Comparison of ENCODE assay signal across 10 cellular contexts in the genomic region with DNA sequence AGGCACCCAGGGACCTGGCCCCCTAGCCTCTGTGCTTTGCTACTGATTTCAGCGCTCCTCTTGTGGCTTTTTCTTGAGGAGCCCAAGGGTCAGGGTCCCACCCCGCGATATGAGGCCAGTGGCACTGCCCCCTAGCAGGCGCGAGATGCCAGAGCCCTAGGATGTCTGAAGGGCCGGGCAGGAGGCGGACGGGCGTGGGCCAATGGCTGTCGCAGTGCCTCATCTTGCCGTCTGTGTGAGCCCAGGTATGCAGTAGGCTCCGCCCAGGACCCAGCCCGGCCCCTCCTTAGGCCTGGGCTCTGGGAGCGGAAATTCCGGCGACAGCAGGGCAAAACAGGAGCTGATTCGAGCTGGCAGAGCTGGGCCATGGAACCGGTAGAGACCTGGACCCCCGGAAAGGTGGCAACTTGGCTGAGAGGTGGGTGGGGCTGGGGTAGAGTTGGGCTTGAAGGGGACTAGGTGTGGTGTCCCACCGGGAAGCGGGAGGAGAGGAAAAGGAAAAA. TPM values are rescaled to one million over a fixed set of nuclear protein-coding genes. Genes with fewer than 3 reads are reported as not detected.
DNase-seq lines count a peak whose midpoint lies in the region; ATAC-seq and TF ChIP-seq lines count a peak whose summit lies in the region.
"Had no signal": no experiment of that assay in that cellular context is flagged by ENCODE, and none has a peak within 500 bp of the region (broad histone marks: within the 10 kb centered on the region; RNA-seq: fewer than 3 reads in every experiment).

A gene with protein sequence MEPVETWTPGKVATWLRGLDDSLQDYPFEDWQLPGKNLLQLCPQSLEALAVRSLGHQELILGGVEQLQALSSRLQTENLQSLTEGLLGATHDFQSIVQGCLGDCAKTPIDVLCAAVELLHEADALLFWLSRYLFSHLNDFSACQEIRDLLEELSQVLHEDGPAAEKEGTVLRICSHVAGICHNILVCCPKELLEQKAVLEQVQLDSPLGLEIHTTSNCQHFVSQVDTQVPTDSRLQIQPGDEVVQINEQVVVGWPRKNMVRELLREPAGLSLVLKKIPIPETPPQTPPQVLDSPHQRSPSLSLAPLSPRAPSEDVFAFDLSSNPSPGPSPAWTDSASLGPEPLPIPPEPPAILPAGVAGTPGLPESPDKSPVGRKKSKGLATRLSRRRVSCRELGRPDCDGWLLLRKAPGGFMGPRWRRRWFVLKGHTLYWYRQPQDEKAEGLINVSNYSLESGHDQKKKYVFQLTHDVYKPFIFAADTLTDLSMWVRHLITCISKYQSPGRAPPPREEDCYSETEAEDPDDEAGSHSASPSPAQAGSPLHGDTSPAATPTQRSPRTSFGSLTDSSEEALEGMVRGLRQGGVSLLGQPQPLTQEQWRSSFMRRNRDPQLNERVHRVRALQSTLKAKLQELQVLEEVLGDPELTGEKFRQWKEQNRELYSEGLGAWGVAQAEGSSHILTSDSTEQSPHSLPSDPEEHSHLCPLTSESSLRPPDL (plus strand): TSS at position 310 of the 503 bp plus-strand sequence. CDS start 57 bp downstream, at position 367.

- 39% methylated on average over 12 of the region's 21 CpGs for WGBS in suprapubic skin

- H3K4me1 Mint-ChIP-seq in activated CD8-positive, alpha-beta T cell treated with anti-CD3 and anti-CD28 coated beads for 36 hours (ENCODE audit: low read depth), result no peaks in the 10 kb centered on the region
- no peaks in the 10 kb centered on the region for H3K4me1 Mint-ChIP-seq in activated CD8-positive, alpha-beta T cell treated with anti-CD3 and anti-CD28 coated beads, Interleukin-2, amount 10 ng/mL, durations not matched to agents 7 days and 5 days (ENCODE audit: low read depth)
- H3K4me1 Mint-ChIP-seq in T-cell, result peaks cover 0 to 2% (median 0%) of the 10 kb centered on the region in 3 donors

- intact Hi-C loops in activated CD8-positive, alpha-beta T cell treated with anti-CD3 and anti-CD28 coated beads for 36 hours (cut with micrococcal nuclease), result no loop called here

- CTCF ChIA-PET in activated CD8-positive, alpha-beta T cell treated with anti-CD3 and anti-CD28 coated beads for 36 hours (lab: Charles Lee), result interaction anchor here (1.0 kb wide), 1 partner anchor 187 kb away, joined by 3 read pairs; no protein-coding TSS in a partner anchor
- CTCF ChIA-PET in activated CD8-positive, alpha-beta T cell treated with anti-CD3 and anti-CD28 coated beads, Interleukin-2, amount 10 ng/mL, durations not matched to agents 7 days and 5 days (lab: Charles Lee), result interaction anchor here (1.0 to 2.2 kb wide), 2 partner anchors 8 to 282 kb away, joined by 3 to 16 read pairs; a partner anchor contains a TSS
- CTCF ChIA-PET in T-cell (lab: Charles Lee), result no interaction called here

- TF ChIP-seq EP300 in suprapubic skin (IDR thresholded peaks at IDR 0.05), result no peak

- TF ChIP-seq POLR2A in suprapubic skin (IDR thresholded peaks at IDR 0.05), result no peak

- no peaks in the 10 kb centered on the region for H3K9me3 ChIP-seq in suprapubic skin
- H3K9me3 ChIP-seq: tibial nerve had no signal

- H3K36me3 ChIP-seq in suprapubic skin, result no peaks in the 10 kb centered on the region

- TF ChIP-seq CTCF in activated CD8-positive, alpha-beta T cell treated with anti-CD3 and anti-CD28 coated beads for 36 hours (IDR thresholded peaks at IDR 0.05), result no peak
- TF ChIP-seq CTCF in suprapubic skin (IDR thresholded peaks at IDR 0.05), result no peak

- DNase-seq in activated CD8-positive, alpha-beta T cell treated with anti-CD3 and anti-CD28 coated beads for 36 hours, result no peak
- no peak for DNase-seq in activated CD8-positive, alpha-beta T cell treated with anti-CD3 and anti-CD28 coated beads, Interleukin-2, amount 10 ng/mL, durations not matched to agents 7 days and 5 days
- DNase-seq in T-cell (peak in 1 of 34 experiments; percentile 13), islet precursor cell (peak; percentile 96), suprapubic skin (ENCODE audit: low spot score in 2 of 2) (no peak), SKM-1 (lab: John Stamatoyannopoulos, UW; ENCODE audit: unreplicated experiment) (no peak), activated gamma-delta T cell treated with Interleukin-2 at 50 U/mL for 16 hours (no peak)
- DNase-seq: NCI-H82 had no signal

- H3K4me3 ChIP-seq in suprapubic skin, result peak within 1 kb of the TSS; percentile 42

- H3K27ac ChIP-seq in suprapubic skin, result peak within 1 kb of the TSS; percentile 52

- H3K36me3 Mint-ChIP-seq in activated CD8-positive, alpha-beta T cell treated with anti-CD3 and anti-CD28 coated beads for 36 hours (ENCODE audit: low read depth), result peaks cover 1% of the 10 kb centered on the region
- no peaks in the 10 kb centered on the region for H3K36me3 Mint-ChIP-seq in activated CD8-positive, alpha-beta T cell treated with anti-CD3 and anti-CD28 coated beads, Interleukin-2, amount 10 ng/mL, durations not matched to agents 7 days and 5 days (ENCODE audit: low read depth)
- no peaks in the 10 kb centered on the region for H3K36me3 Mint-ChIP-seq in T-cell

- peak; percentile 30 for ATAC-seq in activated CD8-positive, alpha-beta T cell treated with anti-CD3 and anti-CD28 coated beads for 36 hours
- ATAC-seq in activated CD8-positive, alpha-beta T cell treated with anti-CD3 and anti-CD28 coated beads, Interleukin-2, amount 10 ng/mL, durations not matched to agents 7 days and 5 days, result no peak
- ATAC-seq in T-cell (replicated peaks in 1 of 4), result peak in 2 of 4 experiments; percentile 54 to 61
- ATAC-seq in GM21825 (IDR thresholded peaks at IDR 0.05; ENCODE audit: unreplicated experiment), result no peak

- H3K27me3 ChIP-seq in suprapubic skin, result no peaks in the 10 kb centered on the region
- H3K27me3 ChIP-seq: tibial nerve had no signal

- H3K27ac Mint-ChIP-seq in activated CD8-positive, alpha-beta T cell treated with anti-CD3 and anti-CD28 coated beads for 36 hours, result no peak within 1 kb of the TSS
- H3K27ac Mint-ChIP-seq in activated CD8-positive, alpha-beta T cell treated with anti-CD3 and anti-CD28 coated beads, Interleukin-2, amount 10 ng/mL, durations not matched to agents 7 days and 5 days, result no peak within 1 kb of the TSS
- H3K27ac Mint-ChIP-seq in T-cell, result no peak within 1 kb of the TSS

- H3K27me3 Mint-ChIP-seq in activated CD8-positive, alpha-beta T cell treated with anti-CD3 and anti-CD28 coated beads for 36 hours, result no peaks in the 10 kb centered on the region
- no peaks in the 10 kb centered on the region for H3K27me3 Mint-ChIP-seq in activated CD8-positive, alpha-beta T cell treated with anti-CD3 and anti-CD28 coated beads, Interleukin-2, amount 10 ng/mL, durations not matched to agents 7 days and 5 days (ENCODE audit: low read depth)
- H3K27me3 Mint-ChIP-seq in T-cell, result no peaks in the 10 kb centered on the region

- POLR2A ChIA-PET in activated CD8-positive, alpha-beta T cell treated with anti-CD3 and anti-CD28 coated beads for 36 hours (lab: Charles Lee), result no interaction called here
- POLR2A ChIA-PET in activated CD8-positive, alpha-beta T cell treated with anti-CD3 and anti-CD28 coated beads, Interleukin-2, amount 10 ng/mL, durations not matched to agents 7 days and 5 days (lab: Charles Lee), result no interaction called here
- POLR2A ChIA-PET in T-cell (lab: Charles Lee), result no interaction called here

- H3K9me3 Mint-ChIP-seq in activated CD8-positive, alpha-beta T cell treated with anti-CD3 and anti-CD28 coated beads for 36 hours, result no peaks in the 10 kb centered on the region
- no peaks in the 10 kb centered on the region for H3K9me3 Mint-ChIP-seq in activated CD8-positive, alpha-beta T cell treated with anti-CD3 and anti-CD28 coated beads, Interleukin-2, amount 10 ng/mL, durations not matched to agents 7 days and 5 days (ENCODE audit: insufficient read depth)
- no peaks in the 10 kb centered on the region for H3K9me3 Mint-ChIP-seq in T-cell

- H3K4me1 ChIP-seq in suprapubic skin, result peaks cover 8% of the 10 kb centered on the region
- H3K4me1 ChIP-seq: tibial nerve had no signal

- no peak within 1 kb of the TSS for H3K4me3 Mint-ChIP-seq in activated CD8-positive, alpha-beta T cell treated with anti-CD3 and anti-CD28 coated beads for 36 hours
- no peak within 1 kb of the TSS for H3K4me3 Mint-ChIP-seq in activated CD8-positive, alpha-beta T cell treated with anti-CD3 and anti-CD28 coated beads, Interleukin-2, amount 10 ng/mL, durations not matched to agents 7 days and 5 days
- peak within 1 kb of the TSS in 2 of 3 donors; percentile 41 to 60 for H3K4me3 Mint-ChIP-seq in T-cell

RNA-seq across cellular contexts. Expression of the gene that starts here (rescaled TPM):
- 1 to 10 TPM; 1.2 to 1.4 TPM for total RNA-seq in activated CD8-positive, alpha-beta T cell treated with anti-CD3 and anti-CD28 coated beads for 36 hours
- total RNA-seq in activated CD8-positive, alpha-beta T cell treated with anti-CD3 and anti-CD28 coated beads, Interleukin-2, amount 10 ng/mL, durations not matched to agents 7 days and 5 days, result 1 to 10 TPM; 1.4 to 2.2 TPM
- 1 to 10 TPM; 2.9 to 6.8 (median 3.6) TPM for total RNA-seq in T-cell
- 10 to 100 TPM; 45.6 to 91.2 (median 53.7) TPM for total RNA-seq in suprapubic skin

Comparison
In these comparisons a context has a peak if more than half of its experiments do, and no peak if none do; other contexts are left out.
1. RNA of the gene that starts here (total RNA-seq): 45.6 to 91.2 TPM in suprapubic skin; 2.9 to 6.8 TPM in T-cell, 1.4 to 2.2 TPM in activated CD8-positive, alpha-beta T cell treated with anti-CD3 and anti-CD28 coated beads, Interleukin-2, amount 10 ng/mL, durations not matched to agents 7 days and 5 days and 1.2 to 1.4 TPM in activated CD8-positive, alpha-beta T cell treated with anti-CD3 and anti-CD28 coated beads for 36 hours; every median in the first group is over 4 times any median in the second.
2. H3K4me3 Mint-ChIP-seq: peak in T-cell (2 of 3); none in activated CD8-positive, alpha-beta T cell treated with anti-CD3 and anti-CD28 coated beads for 36 hours (single experiment) and activated CD8-positive, alpha-beta T cell treated with anti-CD3 and anti-CD28 coated beads, Interleukin-2, amount 10 ng/mL, durations not matched to agents 7 days and 5 days (single experiment).
3. CTCF ChIA-PET loops: an anchor here in activated CD8-positive, alpha-beta T cell treated with anti-CD3 and anti-CD28 coated beads for 36 hours (1.0 kb wide) and activated CD8-positive, alpha-beta T cell treated with anti-CD3 and anti-CD28 coated beads, Interleukin-2, amount 10 ng/mL, durations not matched to agents 7 days and 5 days (1.0 to 2.2 kb wide); none called in T-cell.